In genomic region chr14:91891081-91891480, GRCh38 we compare ENCODE assay signal across 19 cellular contexts. TPM values are rescaled to one million over a fixed set of nuclear protein-coding genes. Genes with fewer than 3 reads are reported as not detected.
A peak's percentile ranks its signal among the peaks of the same experiment; 100 is the strongest.
DNase-seq lines count a peak whose midpoint lies in the region; ATAC-seq and TF ChIP-seq lines count a peak whose summit lies in the region.
"Had no signal": no experiment of that assay in that cellular context is flagged by ENCODE, and none has a peak within 500 bp of the region (broad histone marks: within the 10 kb centered on the region; RNA-seq: fewer than 3 reads in every experiment).

No MANE protein-coding gene starts in this region.

- DNase-seq in heart left ventricle: no peak
- DNase-seq in cardiac septum (ENCODE audit: low spot score): no peak
- DNase-seq in caudate nucleus (lab: John Stamatoyannopoulos, UW): peak in 7 of 61 donors; percentile 7 to 37 (median 15)
- DNase-seq in medulla oblongata (ENCODE audit: extremely low spot score): peak; percentile 70
- DNase-seq in tibial nerve (ENCODE audit: low spot score in 2 of 2): no peak
- DNase-seq in psoas muscle: no peak
- DNase-seq in GF-D8 (lab: John Stamatoyannopoulos, UW): no peak
- DNase-seq: activated naive CD8-positive, alpha-beta T cell treated with anti-CD3 and anti-CD28 coated beads, Interleukin-2, amount 10 ng/mL, durations not matched to agents 7 days and 5 days; DMS153; HFFc6; naive B cell; NCI-H187 treated with DMSO at 0.1 percent for 48 hours; NCI-H226; small intestine; stimulated activated CD4-positive, alpha-beta T cell treated with anti-CD3 and anti-CD28 coated beads, Interleukin-4, amount 100 ng/mL, for 24 hours had no signal

- H3K27ac ChIP-seq in heart left ventricle: peak overlapping the region in 10 of 12 donors; percentile 26 to 82 (median 68)
- H3K27ac ChIP-seq in caudate nucleus (ENCODE audit: low read depth, low read length): peak overlapping the region; percentile 89
- H3K27ac ChIP-seq in tibial nerve: peak overlapping the region in 3 of 4 donors; percentile 68 to 89 (median 88)
- no peak overlapping the region for H3K27ac ChIP-seq in psoas muscle
- H3K27ac ChIP-seq: C4-2B, cardiac muscle cell had no signal

- ATAC-seq in heart left ventricle (no peak), GM21515 (IDR thresholded peaks at IDR 0.05; ENCODE audit: unreplicated experiment) (no peak), psoas muscle (no peak)
- ATAC-seq: activated CD4-positive, CD25-positive, alpha-beta regulatory T cell treated with anti-CD3 and anti-CD28 coated beads, Interleukin-2, amount 50 U/mL, for 24 hours had no signal

- no peak for TF ChIP-seq EP300 in tibial nerve (IDR thresholded peaks at IDR 0.05)

- 88 to 94% (median 91%) methylated on average over 5 of the region's 5 CpGs for WGBS in heart left ventricle, 4 donors
- 89 to 97% methylated on average over 5 of the region's 5 CpGs for WGBS in tibial nerve, 2 donors
- 47 to 73% (median 71%) methylated on average over 5 of the region's 5 CpGs for WGBS in psoas muscle, 3 donors

- no peak for TF ChIP-seq CTCF in heart left ventricle (IDR thresholded peaks at IDR 0.05)
- no peak for TF ChIP-seq CTCF in tibial nerve (IDR thresholded peaks at IDR 0.05)
- TF ChIP-seq CTCF in psoas muscle (IDR thresholded peaks at IDR 0.05): no peak

- H3K4me1 ChIP-seq in heart left ventricle: peaks cover 2 to 55% (median 25%) of the 10 kb centered on the region in 12 donors
- peaks cover 0 to 62% (median 44%) of the 10 kb centered on the region in 4 donors for H3K4me1 ChIP-seq in tibial nerve
- peaks cover 6% of the 10 kb centered on the region for H3K4me1 ChIP-seq in psoas muscle

- H3K27me3 ChIP-seq in heart left ventricle (no peaks in the 10 kb centered on the region), tibial nerve (no peaks in the 10 kb centered on the region), psoas muscle (ENCODE audit: insufficient read depth in 3 of 3, low read length in 2 of 3) (peaks cover 0 to 10% (median 0%) of the 10 kb centered on the region in 3 donors)
- H3K27me3 ChIP-seq: cardiac muscle cell had no signal

- H3K4me3 ChIP-seq in heart left ventricle (no peak overlapping the region), tibial nerve (no peak overlapping the region), psoas muscle (no peak overlapping the region)
- H3K4me3 ChIP-seq: cardiac muscle cell had no signal

- H3K9me3 ChIP-seq in heart left ventricle: no peaks in the 10 kb centered on the region
- H3K9me3 ChIP-seq in tibial nerve: no peaks in the 10 kb centered on the region
- H3K9me3 ChIP-seq in psoas muscle: no peaks in the 10 kb centered on the region

- intact Hi-C loops in heart left ventricle (cut with DNase I) (no loop called here), cardiac septum (cut with DNase I) (no loop called here), psoas muscle (cut with DNase I) (no loop called here)

- no peak for TF ChIP-seq POLR2A in heart left ventricle (IDR thresholded peaks at IDR 0.05)
- no peak for TF ChIP-seq POLR2A in tibial nerve (IDR thresholded peaks at IDR 0.05)

- H3K36me3 ChIP-seq in heart left ventricle (peaks cover 0 to 16% (median 0%) of the 10 kb centered on the region in 9 donors), tibial nerve (peaks cover 0 to 6% (median 0%) of the 10 kb centered on the region in 3 donors), psoas muscle (ENCODE audit: insufficient read depth in 1 of 2, low read depth in 1 of 2) (no peaks in the 10 kb centered on the region)
- H3K36me3 ChIP-seq: cardiac muscle cell had no signal

RNA-seq across cellular contexts. Expression of gene TC2N, which starts 23.7 kb away (rescaled TPM):
- total RNA-seq in heart left ventricle: 10 to 100 TPM in 1 of 9 donors, 1 to 10 TPM in 8; 1.1 to 17.1 (median 3.2) TPM
- 1 to 10 TPM; 1.2 to 2.1 TPM for polyA plus RNA-seq in heart left ventricle
- 1.7 TPM for total RNA-seq in cardiac septum
- 10 to 100 TPM; 23.4 to 35.2 (median 25.7) TPM for total RNA-seq in tibial nerve
- total RNA-seq in psoas muscle: 1 to 10 TPM; 1.5 to 4.3 (median 2.9) TPM
- 1 to 10 TPM; 1.2 to 2.3 (median 1.7) TPM for polyA plus RNA-seq in psoas muscle

RNA-seq across cellular contexts. Expression of gene FBLN5, which starts 56.4 kb away (rescaled TPM):
- 100 to 1,000 TPM in 1 of 9 donors, 10 to 100 TPM in 8; 26.6 to 129 (median 40.3) TPM for total RNA-seq in heart left ventricle
- polyA plus RNA-seq in heart left ventricle: 10 to 100 TPM; 26.0 to 33.3 TPM
- 31.8 TPM for total RNA-seq in cardiac septum
- 100 to 1,000 TPM; 109 to 215 (median 186) TPM for total RNA-seq in tibial nerve
- total RNA-seq in psoas muscle: 10 to 100 TPM; 15.4 to 37.8 (median 22.7) TPM
- polyA plus RNA-seq in psoas muscle: 10 to 100 TPM; 12.3 to 18.0 (median 14.7) TPM
